1 cellular context compared by ENCODE assay signal in the genomic region with DNA sequence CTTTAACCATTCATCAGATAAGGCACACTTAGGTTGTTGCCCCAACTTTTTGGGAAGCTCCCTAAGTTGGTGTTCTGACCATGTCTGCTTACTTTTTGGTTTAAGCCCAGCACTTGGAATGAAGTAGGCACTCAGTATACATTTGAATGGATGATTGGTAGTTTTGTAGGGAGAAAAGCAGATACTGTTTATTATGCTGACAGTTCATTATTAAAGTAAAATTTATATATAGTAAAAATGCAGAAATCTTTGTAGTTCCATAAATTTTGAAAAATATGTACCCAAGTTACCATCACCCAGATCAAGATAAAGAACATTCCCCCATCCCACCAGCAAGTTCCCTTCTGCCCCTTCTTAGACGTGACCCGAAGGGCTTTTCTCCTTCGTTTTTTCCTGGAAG.
A peak's percentile ranks its signal among the peaks of the same experiment; 100 is the strongest.
TF ChIP-seq lines count a peak whose summit lies in the region.

No MANE protein-coding gene starts in this region.

TF ChIP-seq in K562, 482 proteins besides CTCF, POLR2A, EP300 and RAD21:
- no peak for TF ChIP-seq PURB (CRISPR knock-in tag; IDR thresholded peaks at IDR 0.05; ENCODE audit: low read depth)
- TF ChIP-seq, protein P1, sequence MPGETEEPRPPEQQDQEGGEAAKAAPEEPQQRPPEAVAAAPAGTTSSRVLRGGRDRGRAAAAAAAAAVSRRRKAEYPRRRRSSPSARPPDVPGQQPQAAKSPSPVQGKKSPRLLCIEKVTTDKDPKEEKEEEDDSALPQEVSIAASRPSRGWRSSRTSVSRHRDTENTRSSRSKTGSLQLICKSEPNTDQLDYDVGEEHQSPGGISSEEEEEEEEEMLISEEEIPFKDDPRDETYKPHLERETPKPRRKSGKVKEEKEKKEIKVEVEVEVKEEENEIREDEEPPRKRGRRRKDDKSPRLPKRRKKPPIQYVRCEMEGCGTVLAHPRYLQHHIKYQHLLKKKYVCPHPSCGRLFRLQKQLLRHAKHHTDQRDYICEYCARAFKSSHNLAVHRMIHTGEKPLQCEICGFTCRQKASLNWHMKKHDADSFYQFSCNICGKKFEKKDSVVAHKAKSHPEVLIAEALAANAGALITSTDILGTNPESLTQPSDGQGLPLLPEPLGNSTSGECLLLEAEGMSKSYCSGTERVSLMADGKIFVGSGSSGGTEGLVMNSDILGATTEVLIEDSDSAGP (CRISPR knock-in tag; IDR thresholded peaks at IDR 0.05), result no peak
- TF ChIP-seq COPS2 (conservative IDR thresholded peaks at IDR 0.05), result no peak
- no peak for TF ChIP-seq TSC22D4 (tag; IDR thresholded peaks at IDR 0.05)
- no peak for TF ChIP-seq ZNF124 (CRISPR knock-in tag; IDR thresholded peaks at IDR 0.05)
- TF ChIP-seq SMAD4 (CRISPR knock-in tag; conservative IDR thresholded peaks at IDR 0.05), result no peak
- peak; percentile 70 for TF ChIP-seq C11orf30 (IDR thresholded peaks at IDR 0.05; ENCODE audit: low read depth)
- TF ChIP-seq KAT7 (CRISPR knock-in tag; IDR thresholded peaks at IDR 0.05; ENCODE audit: borderline replicate concordance), result no peak
- TF ChIP-seq ZNF316 (IDR thresholded peaks at IDR 0.05), result peak; percentile 85
- TF ChIP-seq, protein P2, sequence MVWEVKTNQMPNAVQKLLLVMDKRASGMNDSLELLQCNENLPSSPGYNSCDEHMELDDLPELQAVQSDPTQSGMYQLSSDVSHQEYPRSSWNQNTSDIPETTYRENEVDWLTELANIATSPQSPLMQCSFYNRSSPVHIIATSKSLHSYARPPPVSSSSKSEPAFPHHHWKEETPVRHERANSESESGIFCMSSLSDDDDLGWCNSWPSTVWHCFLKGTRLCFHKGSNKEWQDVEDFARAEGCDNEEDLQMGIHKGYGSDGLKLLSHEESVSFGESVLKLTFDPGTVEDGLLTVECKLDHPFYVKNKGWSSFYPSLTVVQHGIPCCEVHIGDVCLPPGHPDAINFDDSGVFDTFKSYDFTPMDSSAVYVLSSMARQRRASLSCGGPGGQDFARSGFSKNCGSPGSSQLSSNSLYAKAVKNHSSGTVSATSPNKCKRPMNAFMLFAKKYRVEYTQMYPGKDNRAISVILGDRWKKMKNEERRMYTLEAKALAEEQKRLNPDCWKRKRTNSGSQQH (CRISPR knock-in tag; IDR thresholded peaks at IDR 0.05), result no peak
- no peak for TF ChIP-seq ZNF75A (CRISPR knock-in tag; IDR thresholded peaks at IDR 0.05)
- TF ChIP-seq NR1H2 (CRISPR knock-in tag; IDR thresholded peaks at IDR 0.05), result no peak
- TF ChIP-seq SOX6 (IDR thresholded peaks at IDR 0.05), result no peak
- peak; percentile 40; the same call in 1 of the 2 replicates for TF ChIP-seq MAFG (tag; conservative IDR thresholded peaks at IDR 0.05)
- TF ChIP-seq, protein P3, sequence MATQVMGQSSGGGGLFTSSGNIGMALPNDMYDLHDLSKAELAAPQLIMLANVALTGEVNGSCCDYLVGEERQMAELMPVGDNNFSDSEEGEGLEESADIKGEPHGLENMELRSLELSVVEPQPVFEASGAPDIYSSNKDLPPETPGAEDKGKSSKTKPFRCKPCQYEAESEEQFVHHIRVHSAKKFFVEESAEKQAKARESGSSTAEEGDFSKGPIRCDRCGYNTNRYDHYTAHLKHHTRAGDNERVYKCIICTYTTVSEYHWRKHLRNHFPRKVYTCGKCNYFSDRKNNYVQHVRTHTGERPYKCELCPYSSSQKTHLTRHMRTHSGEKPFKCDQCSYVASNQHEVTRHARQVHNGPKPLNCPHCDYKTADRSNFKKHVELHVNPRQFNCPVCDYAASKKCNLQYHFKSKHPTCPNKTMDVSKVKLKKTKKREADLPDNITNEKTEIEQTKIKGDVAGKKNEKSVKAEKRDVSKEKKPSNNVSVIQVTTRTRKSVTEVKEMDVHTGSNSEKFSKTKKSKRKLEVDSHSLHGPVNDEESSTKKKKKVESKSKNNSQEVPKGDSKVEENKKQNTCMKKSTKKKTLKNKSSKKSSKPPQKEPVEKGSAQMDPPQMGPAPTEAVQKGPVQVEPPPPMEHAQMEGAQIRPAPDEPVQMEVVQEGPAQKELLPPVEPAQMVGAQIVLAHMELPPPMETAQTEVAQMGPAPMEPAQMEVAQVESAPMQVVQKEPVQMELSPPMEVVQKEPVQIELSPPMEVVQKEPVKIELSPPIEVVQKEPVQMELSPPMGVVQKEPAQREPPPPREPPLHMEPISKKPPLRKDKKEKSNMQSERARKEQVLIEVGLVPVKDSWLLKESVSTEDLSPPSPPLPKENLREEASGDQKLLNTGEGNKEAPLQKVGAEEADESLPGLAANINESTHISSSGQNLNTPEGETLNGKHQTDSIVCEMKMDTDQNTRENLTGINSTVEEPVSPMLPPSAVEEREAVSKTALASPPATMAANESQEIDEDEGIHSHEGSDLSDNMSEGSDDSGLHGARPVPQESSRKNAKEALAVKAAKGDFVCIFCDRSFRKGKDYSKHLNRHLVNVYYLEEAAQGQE (CRISPR knock-in tag; IDR thresholded peaks at IDR 0.05; ENCODE audit: low read depth), result no peak
- no peak for TF ChIP-seq ZFX (CRISPR knock-in tag; IDR thresholded peaks at IDR 0.05)
